18 cellular contexts compared by ENCODE assay signal in the genomic region with DNA sequence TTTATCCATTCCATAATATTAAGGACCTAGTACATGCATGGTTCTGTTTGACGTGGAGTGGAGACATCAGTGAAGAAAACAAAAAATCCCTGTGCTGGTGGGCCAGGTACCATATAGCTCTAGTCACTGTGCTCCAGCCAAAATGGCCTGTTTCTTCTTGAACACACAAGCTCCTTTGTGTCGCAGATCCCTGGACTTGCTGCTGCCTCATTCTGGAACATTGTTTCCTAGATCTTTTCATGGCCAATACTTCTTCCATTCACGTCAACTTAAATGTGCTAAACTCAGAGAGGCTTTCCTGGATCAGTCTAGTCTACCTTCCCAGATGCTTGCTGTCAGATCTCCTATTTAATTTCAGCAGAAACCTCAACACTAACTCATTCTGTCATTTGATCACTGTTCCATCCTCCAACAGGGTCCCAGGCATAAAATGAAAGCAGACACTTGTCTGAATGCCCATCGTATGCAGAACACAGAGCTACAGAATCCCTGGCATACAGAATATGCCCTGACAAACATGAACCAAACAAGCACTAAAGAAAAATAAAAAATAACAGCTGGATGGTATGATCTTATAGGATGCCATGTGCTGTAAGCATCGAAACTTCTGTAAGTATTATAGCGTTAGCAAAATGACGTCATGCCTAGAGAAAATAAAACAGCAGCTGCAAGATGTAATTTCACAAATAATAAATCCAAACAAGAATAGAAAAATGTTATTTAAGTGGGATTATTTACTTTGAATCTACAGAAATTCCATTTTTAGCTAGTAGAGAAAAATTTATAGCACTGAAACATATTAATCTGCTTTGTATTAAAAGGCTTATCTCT.
DNase-seq lines count a peak whose midpoint lies in the region; TF ChIP-seq lines count a peak whose summit lies in the region.
"Had no signal": no experiment of that assay in that cellular context is flagged by ENCODE, and none has a peak within 500 bp of the region (broad histone marks: within the 10 kb centered on the region; RNA-seq: fewer than 3 reads in every experiment).

No MANE protein-coding gene starts in this region.

- POLR2A ChIA-PET in GM10248 (lab: Yijun Ruan, JAX) = no interaction called here

- TF ChIP-seq CTCF in GM10248 (IDR thresholded peaks at IDR 0.05; ENCODE audit: control extremely low read depth, extremely low read depth, low read depth, missing control alignments) = no peak

- CTCF ChIA-PET in GM10248 (lab: Yijun Ruan, JAX) = interaction anchor here (1.4 to 2.0 kb wide), 2 partner anchors 9 to 11 kb away, joined by 4 to 7 read pairs; no protein-coding TSS in a partner anchor

- DNase-seq in Ammon's horn (ENCODE audit: low spot score) = peak; percentile 76
- peak in 22 of 61 donors; percentile 7 to 73 (median 37) for DNase-seq in caudate nucleus (lab: John Stamatoyannopoulos, UW)
- peak; percentile 61 for DNase-seq in inferior parietal cortex (ENCODE audit: extremely low spot score)
- peak; percentile 20 for DNase-seq in occipital lobe (lab: John Stamatoyannopoulos, UW)
- no peak for DNase-seq in NCI-H1048 (lab: John Stamatoyannopoulos, UW)
- DNase-seq in GM10248 (ENCODE audit: extremely low spot score) = no peak
- DNase-seq in NCI-H1930 (lab: John Stamatoyannopoulos, UW) = no peak
- DNase-seq: DMS79 treated with DMSO at 0.1 percent for 48 hours, GM23248, HCEC 1CT, NCI-H1092, NCI-H146, NCI-H2081 treated with DMSO at 0.1 percent for 48 hours, NCI-H2227 treated with DMSO at 0.1 percent for 48 hours, NCI-H524, Right ventricle myocardium superior had no signal

- peak overlapping the region; percentile 65 for H3K27ac ChIP-seq in caudate nucleus (ENCODE audit: low read depth, low read length)
- H3K27ac ChIP-seq: A549, GM23248, KMS-11 had no signal

Comparison
In these comparisons a context has a peak if more than half of its experiments do, and no peak if none do; other contexts are left out.
1. DNase-seq: peak in Ammon's horn (single experiment), inferior parietal cortex (single experiment) and occipital lobe (single experiment); none in NCI-H1048 (single experiment), GM10248 (single experiment) and NCI-H1930 (0 of 2).